10 cellular contexts compared by ENCODE assay signal in genomic region chr2:85393836-85394235, GRCh38. TPM values are rescaled to one million over a fixed set of nuclear protein-coding genes. Genes with fewer than 3 reads are reported as not detected.
A peak's percentile ranks its signal among the peaks of the same experiment; 100 is the strongest.
DNase-seq lines count a peak whose midpoint lies in the region; ATAC-seq and TF ChIP-seq lines count a peak whose summit lies in the region.
"Had no signal": no experiment of that assay in that cellular context is flagged by ENCODE, and none has a peak within 500 bp of the region (broad histone marks: within the 10 kb centered on the region; RNA-seq: fewer than 3 reads in every experiment).

No MANE protein-coding gene starts in this region.

- peak; percentile 53 for DNase-seq in activated effector memory CD4-positive, alpha-beta T cell treated with anti-CD3 and anti-CD28 coated beads, Interleukin-2, amount 50 U/mL, for 16 hours
- no peak for DNase-seq in activated effector memory CD4-positive, alpha-beta T cell treated with Interleukin-2 at 50 U/mL for 16 hours
- peak; percentile 16 for DNase-seq in astrocyte of the hippocampus (ENCODE audit: low read depth, low spot score)
- DNase-seq in myocyte (ENCODE audit: low read depth): peak; percentile 36
- DNase-seq in type B pancreatic cell (ENCODE audit: extremely low spot score, unreplicated experiment): no peak
- no peak for DNase-seq in Right ventricle myocardium superior
- DNase-seq in cortex of kidney (lab: John Stamatoyannopoulos, UW): no peak
- DNase-seq in natural killer cell treated with Interleukin-12 subunit alpha and Interleukin-12 subunit beta and Interleukin-15 and Interleukin-18, amount 100 ng/mL, for 72 hours (ENCODE audit: low spot score): no peak
- DNase-seq: kidney glomerular epithelial cell, NCI-H1694 treated with DMSO at 0.1 percent for 48 hours had no signal

- no peaks in the 10 kb centered on the region for H3K27me3 Mint-ChIP-seq in type B pancreatic cell
- H3K27me3 Mint-ChIP-seq in natural killer cell treated with Interleukin-12 subunit alpha and Interleukin-12 subunit beta and Interleukin-15 and Interleukin-18, amount 100 ng/mL, for 72 hours: no peaks in the 10 kb centered on the region

- intact Hi-C loops in Right ventricle myocardium superior (cut with DNase I): no loop called here

- H3K27ac Mint-ChIP-seq in type B pancreatic cell: peak overlapping the region; percentile 45
- H3K27ac Mint-ChIP-seq in natural killer cell treated with Interleukin-12 subunit alpha and Interleukin-12 subunit beta and Interleukin-15 and Interleukin-18, amount 100 ng/mL, for 72 hours: no peak overlapping the region

- peaks cover 16% of the 10 kb centered on the region for H3K4me1 Mint-ChIP-seq in type B pancreatic cell (ENCODE audit: unreplicated experiment)
- peaks cover 8 to 11% of the 10 kb centered on the region in 2 donors for H3K4me1 Mint-ChIP-seq in natural killer cell treated with Interleukin-12 subunit alpha and Interleukin-12 subunit beta and Interleukin-15 and Interleukin-18, amount 100 ng/mL, for 72 hours (ENCODE audit: low read depth in 2 of 2)

- no peak overlapping the region for H3K4me3 Mint-ChIP-seq in type B pancreatic cell
- no peak overlapping the region for H3K4me3 Mint-ChIP-seq in natural killer cell treated with Interleukin-12 subunit alpha and Interleukin-12 subunit beta and Interleukin-15 and Interleukin-18, amount 100 ng/mL, for 72 hours

- H3K9me3 Mint-ChIP-seq in type B pancreatic cell: no peaks in the 10 kb centered on the region
- no peaks in the 10 kb centered on the region for H3K9me3 Mint-ChIP-seq in natural killer cell treated with Interleukin-12 subunit alpha and Interleukin-12 subunit beta and Interleukin-15 and Interleukin-18, amount 100 ng/mL, for 72 hours

- peaks cover 3% of the 10 kb centered on the region for H3K36me3 Mint-ChIP-seq in type B pancreatic cell
- H3K36me3 Mint-ChIP-seq in natural killer cell treated with Interleukin-12 subunit alpha and Interleukin-12 subunit beta and Interleukin-15 and Interleukin-18, amount 100 ng/mL, for 72 hours: no peaks in the 10 kb centered on the region

- ATAC-seq in Right ventricle myocardium superior (ENCODE audit: poor library complexity): no peak
- ATAC-seq in natural killer cell treated with Interleukin-12 subunit alpha and Interleukin-12 subunit beta and Interleukin-15 and Interleukin-18, amount 100 ng/mL, for 72 hours: no peak

- TF ChIP-seq CTCF in type B pancreatic cell (conservative IDR thresholded peaks at IDR 0.05): no peak

RNA-seq across cellular contexts. Expression of gene CAPG, which starts 16.3 kb away (rescaled TPM):
- total RNA-seq in myocyte: 53.7 and 59.0 TPM in 2 replicates
- 62.9 TPM for polyA plus RNA-seq in myocyte (2012)
- 61.1 and 195 TPM in 2 replicates for total RNA-seq in type B pancreatic cell (ENCODE audit: low replicate concordance)
- 3.4 TPM for total RNA-seq in Right ventricle myocardium superior
- total RNA-seq in natural killer cell treated with Interleukin-12 subunit alpha and Interleukin-12 subunit beta and Interleukin-15 and Interleukin-18, amount 100 ng/mL, for 72 hours: 10 to 100 TPM in 1 of 2 donors, 1 to 10 TPM in 1; 8.4 to 12.9 TPM

RNA-seq across cellular contexts. Expression of gene SH2D6, which starts 24.7 kb away (rescaled TPM):
- 4.9 and 5.3 TPM in 2 replicates for total RNA-seq in myocyte
- polyA plus RNA-seq in myocyte (2012): 5.7 TPM
- total RNA-seq in type B pancreatic cell (ENCODE audit: low replicate concordance): 0.97 TPM in 1 of 2 replicates, not detected in the other
- 0.24 TPM for total RNA-seq in Right ventricle myocardium superior
- total RNA-seq in natural killer cell treated with Interleukin-12 subunit alpha and Interleukin-12 subunit beta and Interleukin-15 and Interleukin-18, amount 100 ng/mL, for 72 hours: under 1 TPM; 0.24 to 0.81 TPM

RNA-seq across cellular contexts. Expression of gene ELMOD3, which starts 39.3 kb away (rescaled TPM):
- 19.4 and 28.6 TPM in 2 replicates for total RNA-seq in myocyte
- polyA plus RNA-seq in myocyte (2012): 23.8 TPM
- total RNA-seq in type B pancreatic cell (ENCODE audit: low replicate concordance): 14.6 and 22.2 TPM in 2 replicates
- 9.0 TPM for total RNA-seq in Right ventricle myocardium superior
- total RNA-seq in natural killer cell treated with Interleukin-12 subunit alpha and Interleukin-12 subunit beta and Interleukin-15 and Interleukin-18, amount 100 ng/mL, for 72 hours: 10 to 100 TPM; 19.8 to 19.9 TPM

RNA-seq across cellular contexts. Expression of gene RETSAT, which starts 39.5 kb away (rescaled TPM):
- 37.4 and 39.9 TPM in 2 replicates for total RNA-seq in myocyte
- polyA plus RNA-seq in myocyte (2012): 47.2 TPM
- 31.3 and 39.8 TPM in 2 replicates for total RNA-seq in type B pancreatic cell (ENCODE audit: low replicate concordance)
- total RNA-seq in Right ventricle myocardium superior: 39.8 TPM
- total RNA-seq in natural killer cell treated with Interleukin-12 subunit alpha and Interleukin-12 subunit beta and Interleukin-15 and Interleukin-18, amount 100 ng/mL, for 72 hours: 10 to 100 TPM; 25.5 to 32.7 TPM

Comparison
In these comparisons a context has a peak if more than half of its experiments do, and no peak if none do; other contexts are left out.
1. DNase-seq: peak in activated effector memory CD4-positive, alpha-beta T cell treated with anti-CD3 and anti-CD28 coated beads, Interleukin-2, amount 50 U/mL, for 16 hours (single experiment), astrocyte of the hippocampus (single experiment) and myocyte (single experiment); none in activated effector memory CD4-positive, alpha-beta T cell treated with Interleukin-2 at 50 U/mL for 16 hours (single experiment), type B pancreatic cell (single experiment), Right ventricle myocardium superior (single experiment), cortex of kidney (single experiment) and natural killer cell treated with Interleukin-12 subunit alpha and Interleukin-12 subunit beta and Interleukin-15 and Interleukin-18, amount 100 ng/mL, for 72 hours (single experiment).